In genomic region chr11:27722945-27723344, GRCh38 we compare ENCODE assay signal across 1 cellular context.
TF ChIP-seq lines count a peak whose summit lies in the region.

No MANE protein-coding gene starts in this region.

TF ChIP-seq in GM23338, 12 proteins besides CTCF, POLR2A, EP300 and RAD21 (continued from another document):
- peak; percentile 61; the same call in 1 of the 2 replicates for TF ChIP-seq ZNF462 (CRISPR knock-in tag; IDR thresholded peaks at IDR 0.05)
